ENCODE assay signal across 1 cellular context in the genomic region with DNA sequence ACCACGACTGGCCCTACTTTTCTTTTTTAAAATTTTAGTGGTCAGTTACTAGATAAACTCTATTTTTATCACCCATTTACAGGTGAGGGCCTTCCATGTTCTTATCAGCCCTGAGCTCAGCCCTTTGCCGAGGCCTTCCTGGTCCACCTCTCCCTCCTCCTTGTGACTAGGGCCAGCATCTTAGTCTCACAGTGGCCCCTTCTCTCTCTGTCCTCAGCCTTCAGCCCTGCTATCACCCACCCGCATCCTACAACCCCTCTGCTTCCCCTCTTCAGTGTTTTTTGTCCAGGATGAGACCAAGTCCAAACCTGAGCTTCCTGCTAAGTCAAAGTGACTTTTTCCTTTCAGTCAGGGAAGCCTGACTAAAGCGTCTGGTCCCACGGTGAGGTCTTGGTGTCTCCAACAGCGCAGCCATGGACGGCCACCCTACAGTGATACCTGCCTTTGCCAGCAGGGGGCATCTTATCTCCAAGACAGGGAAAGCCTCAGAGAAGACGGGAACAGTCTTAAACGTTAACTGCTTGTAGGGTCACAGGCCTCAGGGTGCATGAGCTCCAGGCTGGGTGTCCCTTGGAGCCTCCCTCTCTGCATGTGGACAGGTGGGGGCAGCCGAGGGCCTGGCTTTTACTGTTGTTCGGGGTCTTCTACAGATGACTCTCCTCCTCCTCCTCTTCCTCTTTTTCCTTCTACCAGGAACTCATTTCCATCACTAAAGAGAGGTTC.
TF ChIP-seq lines count a peak whose summit lies in the region.

No MANE protein-coding gene starts in this region.

TF ChIP-seq in endothelial cell of umbilical vein, 7 proteins besides CTCF, POLR2A, EP300 and RAD21:
- TF ChIP-seq POLR2AphosphoS5 (IDR thresholded peaks at IDR 0.05; ENCODE audit: insufficient read depth, low read depth, low read length) (no peak), EZH2 (IDR thresholded peaks at IDR 0.05; ENCODE audit: borderline replicate concordance, low read depth, low read length, severe bottlenecking) (no peak), GATA2 (IDR thresholded peaks at IDR 0.05; ENCODE audit: insufficient read depth, insufficient read length, low read depth, low read length) (no peak), JUN (IDR thresholded peaks at IDR 0.05; ENCODE audit: borderline replicate concordance, insufficient read depth, insufficient read length, low read depth) (no peak), FOS (IDR thresholded peaks at IDR 0.05; ENCODE audit: borderline replicate concordance, insufficient read depth, low read length) (no peak), MYC (IDR thresholded peaks at IDR 0.05; ENCODE audit: low read depth, low read length) (no peak)
- TF ChIP-seq, protein P1, sequence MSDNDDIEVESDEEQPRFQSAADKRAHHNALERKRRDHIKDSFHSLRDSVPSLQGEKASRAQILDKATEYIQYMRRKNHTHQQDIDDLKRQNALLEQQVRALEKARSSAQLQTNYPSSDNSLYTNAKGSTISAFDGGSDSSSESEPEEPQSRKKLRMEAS (IDR thresholded peaks at IDR 0.05; ENCODE audit: insufficient read depth, insufficient read length), result no peak
